ENCODE assay signal across 14 cellular contexts in the genomic region with DNA sequence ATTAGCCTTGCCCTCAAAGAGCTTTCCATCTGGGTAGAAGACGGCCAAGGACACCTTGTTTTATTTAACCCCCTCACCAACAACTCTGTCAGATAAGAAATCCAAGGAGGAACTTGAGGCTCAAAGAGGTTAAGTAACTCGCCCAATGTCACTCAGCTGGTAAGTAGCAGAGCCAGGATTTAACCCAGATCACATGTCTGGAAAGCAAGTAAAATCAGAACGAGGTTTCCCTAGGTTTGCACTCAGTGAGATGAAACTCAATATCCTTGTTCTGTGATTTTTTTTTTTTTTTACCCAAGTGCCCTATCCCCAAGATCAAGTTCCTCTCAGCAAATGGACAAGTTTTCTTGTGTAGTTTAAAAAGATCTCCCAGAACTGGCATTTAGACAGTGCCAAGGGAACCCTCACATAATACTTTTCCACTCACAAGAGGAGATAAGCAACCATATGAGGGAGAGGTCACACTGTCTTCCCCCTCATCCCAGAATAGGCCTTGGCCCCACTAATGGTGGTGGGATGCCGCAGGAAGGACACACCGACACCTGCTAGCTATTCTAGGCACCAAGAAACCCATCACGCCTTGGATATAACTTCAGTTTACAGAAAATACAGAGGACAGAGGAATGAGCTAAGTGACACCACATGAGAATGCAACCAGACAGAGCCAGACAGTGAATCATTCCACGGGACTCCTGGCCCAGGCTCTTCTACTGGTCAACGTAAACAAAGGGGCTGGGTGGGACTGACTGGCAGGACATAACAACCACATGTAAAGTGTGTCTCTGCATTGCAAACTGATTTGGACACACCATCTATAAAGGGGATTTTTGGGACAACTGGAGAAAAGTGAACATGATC. TPM values are rescaled to one million over a fixed set of nuclear protein-coding genes. Genes with fewer than 3 reads are reported as not detected.
DNase-seq lines count a peak whose midpoint lies in the region; FAIRE-seq and TF ChIP-seq lines count a peak whose summit lies in the region.
"Had no signal": no experiment of that assay in that cellular context is flagged by ENCODE, and none has a peak within 500 bp of the region (broad histone marks: within the 10 kb centered on the region; RNA-seq: fewer than 3 reads in every experiment).

No MANE protein-coding gene starts in this region.

- H3K79me2 ChIP-seq in endothelial cell of umbilical vein (ENCODE audit: control insufficient read depth, insufficient read depth, low read length): no peaks in the 10 kb centered on the region

- H3K79me1 ChIP-seq in mesenchymal stem cell (replicated peaks; ENCODE audit: low read length, poor library complexity, severe bottlenecking): peaks cover 4% of the 10 kb centered on the region

- POLR2A ChIA-PET in endothelial cell of umbilical vein (lab: Charles Lee): no interaction called here

- H4K20me1 ChIP-seq in endothelial cell of umbilical vein (replicated peaks; ENCODE audit: control insufficient read depth, extremely low read depth, insufficient read depth, low read length): no peaks in the 10 kb centered on the region

- peak overlapping the region; percentile 37 for H2AK5ac ChIP-seq in mesenchymal stem cell (ENCODE audit: low read length, severe bottlenecking)

- intact Hi-C loops in endothelial cell of umbilical vein (cut with micrococcal nuclease): no loop called here

- no peak overlapping the region for H3K4ac ChIP-seq in mesenchymal stem cell (ENCODE audit: low read depth in 1 of 2, low read length in 2 of 2)

- H3K14ac ChIP-seq in mesenchymal stem cell (ENCODE audit: low read length in 2 of 2): peak overlapping the region in 1 of 2 experiments; percentile 38

- no peaks in the 10 kb centered on the region for H3K9me1 ChIP-seq in endothelial cell of umbilical vein (replicated peaks; ENCODE audit: control insufficient read depth, extremely low read depth, insufficient read depth, low read length)

- H3K36me3 ChIP-seq in endothelial cell of umbilical vein (ENCODE audit: control insufficient read depth in 2 of 2, extremely low read depth in 1 of 2, insufficient read depth in 2 of 2, low read length in 2 of 2) (no peaks in the 10 kb centered on the region), mesenchymal stem cell (ENCODE audit: control insufficient read depth in 1 of 2, insufficient read depth in 2 of 2, low read depth in 1 of 2, low read length in 2 of 2) (peaks cover 0 to 19% of the 10 kb centered on the region in 2 experiments)
- H3K36me3 ChIP-seq: breast epithelium, prostate gland had no signal

- H2BK5ac ChIP-seq in mesenchymal stem cell (ENCODE audit: low read depth, low read length, poor library complexity, severe bottlenecking): no peak overlapping the region

- TF ChIP-seq POLR2A in endothelial cell of umbilical vein (IDR thresholded peaks at IDR 0.05; ENCODE audit: low read depth, low read length): no peak

- H3K4me2 ChIP-seq in endothelial cell of umbilical vein (ENCODE audit: insufficient read depth, low read length) (no peak overlapping the region), mesenchymal stem cell (ENCODE audit: low read length, poor library complexity, severe bottlenecking) (no peak overlapping the region)
- H3K4me2 ChIP-seq: GM23338 had no signal

- dilution Hi-C loops in endothelial cell of umbilical vein (cut with MboI; ENCODE audit: extremely low pct_ligation_motif_present, low sequenced_read_pairs): no loop called here

- H2BK15ac ChIP-seq in mesenchymal stem cell (ENCODE audit: low read depth, poor library complexity, severe bottlenecking): peak overlapping the region; percentile 65

- no peak for TF ChIP-seq CTCF in AG10803 (conservative IDR thresholded peaks at IDR 0.05; ENCODE audit: low read length)
- no peak for TF ChIP-seq CTCF in endothelial cell of umbilical vein (IDR thresholded peaks at IDR 0.05; ENCODE audit: extremely low read depth in 1 of 2, insufficient read depth in 1 of 2, low read depth in 1 of 2, low read length in 2 of 2)

- no TSS peak for BruUV-seq in endothelial cell of umbilical vein (replicated peaks; lab: Mats Ljungman, UMichigan)

- H2AFZ ChIP-seq in endothelial cell of umbilical vein (ENCODE audit: low read depth, low read length) (no peak overlapping the region), mesenchymal stem cell (ENCODE audit: low read depth, low read length) (no peak overlapping the region)
- H2AFZ ChIP-seq: GM23338 had no signal

- H3K23ac ChIP-seq in mesenchymal stem cell (ENCODE audit: low read length in 2 of 2): no peak overlapping the region

- peak; percentile 50 for DNase-seq in AG10803 (ENCODE audit: low read depth)
- peak; percentile 29 for DNase-seq in MV-4-11 (lab: John Stamatoyannopoulos, UW)
- no peak for DNase-seq in endothelial cell of umbilical vein (ENCODE audit: low read depth, low spot score)
- peak; percentile 89 for DNase-seq in mesenchymal stem cell
- DNase-seq in anterior cingulate cortex (lab: John Stamatoyannopoulos, UW): no peak
- no peak for DNase-seq in activated CD4-positive, alpha-beta T cell treated with anti-CD3 and anti-CD28 coated beads, Interleukin-2, amount 50 U/mL, for 4 hours
- no peak for DNase-seq in NCI-H748 treated with DMSO at 0.1 percent for 48 hours (lab: John Stamatoyannopoulos, UW)
- DNase-seq in dedifferentiated amniotic fluid mesenchymal stem cell (ENCODE audit: extremely low spot score): no peak
- DNase-seq: activated CD4-positive, alpha-beta T cell treated with anti-CD3 and anti-CD28 coated beads for 48 hours; DND-41 had no signal

- CTCF ChIA-PET in endothelial cell of umbilical vein (lab: Charles Lee): interaction anchor here (1.0 to 1.5 kb wide), 2 partner anchors 36 to 77 kb away, joined by 3 to 5 read pairs; no protein-coding TSS in a partner anchor

- no peak overlapping the region for H3K9ac ChIP-seq in endothelial cell of umbilical vein (replicated peaks; ENCODE audit: extremely low read depth, insufficient read depth, low read length)
- no peak overlapping the region for H3K9ac ChIP-seq in mesenchymal stem cell (ENCODE audit: low read length)

- H3K27ac ChIP-seq in endothelial cell of umbilical vein (ENCODE audit: insufficient read depth, low read depth, low read length) (no peak overlapping the region), mesenchymal stem cell (ENCODE audit: low read length, poor library complexity, severe bottlenecking) (no peak overlapping the region)
- H3K27ac ChIP-seq: breast epithelium, epithelial cell of prostate, prostate gland had no signal

- no peak overlapping the region for H2BK12ac ChIP-seq in mesenchymal stem cell (ENCODE audit: low read length in 2 of 2)

- H3K18ac ChIP-seq in mesenchymal stem cell (ENCODE audit: low read depth in 1 of 2, low read length in 2 of 2): no peak overlapping the region

- H4K91ac ChIP-seq in mesenchymal stem cell (ENCODE audit: low read length): no peak overlapping the region

- no peaks in the 10 kb centered on the region for H3K4me1 ChIP-seq in endothelial cell of umbilical vein (ENCODE audit: control insufficient read depth, extremely low read depth, insufficient read depth, low read length)
- peaks cover 22% of the 10 kb centered on the region for H3K4me1 ChIP-seq in mesenchymal stem cell (ENCODE audit: control insufficient read depth, insufficient read depth, low read depth, low read length)
- H3K4me1 ChIP-seq: breast epithelium, prostate gland had no signal

- no peak overlapping the region for H3K4me3 ChIP-seq in AG10803 (ENCODE audit: low read length)
- H3K4me3 ChIP-seq in endothelial cell of umbilical vein (replicated peaks in 1 of 3; ENCODE audit: insufficient read depth in 1 of 3, low read depth in 1 of 3, low read length in 3 of 3): no peak overlapping the region
- H3K4me3 ChIP-seq in mesenchymal stem cell (ENCODE audit: insufficient read depth in 1 of 2, low read depth in 1 of 2, low read length in 2 of 2): no peak overlapping the region
- H3K4me3 ChIP-seq: breast epithelium, GM23338, prostate gland had no signal

- H4K8ac ChIP-seq in mesenchymal stem cell (ENCODE audit: low read length): no peak overlapping the region

- H3K9me3 ChIP-seq in endothelial cell of umbilical vein (replicated peaks; ENCODE audit: control insufficient read depth, insufficient read depth, low read length): no peaks in the 10 kb centered on the region
- no peaks in the 10 kb centered on the region for H3K9me3 ChIP-seq in mesenchymal stem cell (ENCODE audit: control insufficient read depth, low read length)
- H3K9me3 ChIP-seq: breast epithelium, prostate gland had no signal

- H2BK120ac ChIP-seq in mesenchymal stem cell (ENCODE audit: low read depth, low read length): no peak overlapping the region

- WGBS in mesenchymal stem cell: 73% methylated on average over 8 of the region's 8 CpGs

- H3K27me3 ChIP-seq in endothelial cell of umbilical vein (ENCODE audit: control insufficient read depth in 2 of 2, insufficient read depth in 2 of 2, low read length in 2 of 2) (no peaks in the 10 kb centered on the region), mesenchymal stem cell (ENCODE audit: control insufficient read depth in 1 of 2, insufficient read depth in 1 of 2, low read length in 2 of 2) (no peaks in the 10 kb centered on the region)
- H3K27me3 ChIP-seq: breast epithelium had no signal

- peak; percentile 8 for FAIRE-seq in endothelial cell of umbilical vein (lab: Jason Lieb, UNC)

RNA-seq across cellular contexts. Expression of gene ARAP1, which starts 8.6 kb away (rescaled TPM):
- total RNA-seq in endothelial cell of umbilical vein: 66.2 and 78.3 TPM in 2 replicates
- polyA plus RNA-seq in endothelial cell of umbilical vein: 35.8 and 36.8 TPM in 2 replicates
- polyA plus RNA-seq in endothelial cell of umbilical vein (2011; cell fraction: cytosol; rRNA removed): 37.5 and 54.2 TPM in 2 replicates
- polyA plus RNA-seq in endothelial cell of umbilical vein (2011; cell fraction: nucleus; rRNA removed): 106 and 123 TPM in 2 replicates
- polyA plus RNA-seq in endothelial cell of umbilical vein (2012): 54.5 and 56.0 TPM in 2 replicates
- polyA minus RNA-seq in endothelial cell of umbilical vein: 67.3 and 74.8 TPM in 2 replicates
- 22.0 TPM for polyA minus RNA-seq in endothelial cell of umbilical vein (2011; cell fraction: cytosol; rRNA and poly(A)+ RNA removed)
- 61.9 and 69.4 TPM in 2 replicates for polyA minus RNA-seq in endothelial cell of umbilical vein (2011; cell fraction: nucleus; rRNA and poly(A)+ RNA removed)
- polyA plus RNA-seq in mesenchymal stem cell (2013, experiment 1 of 2): 26.6 TPM
- polyA plus RNA-seq in mesenchymal stem cell (2013, experiment 2 of 2): 23.6 TPM

RNA-seq across cellular contexts. Expression of gene STARD10, which starts 33.1 kb away (rescaled TPM):
- 14.4 and 16.1 TPM in 2 replicates for total RNA-seq in endothelial cell of umbilical vein
- polyA plus RNA-seq in endothelial cell of umbilical vein: 22.5 and 23.2 TPM in 2 replicates
- polyA plus RNA-seq in endothelial cell of umbilical vein (2011; cell fraction: cytosol; rRNA removed): 21.4 and 23.1 TPM in 2 replicates
- 10.3 and 14.7 TPM in 2 replicates for polyA plus RNA-seq in endothelial cell of umbilical vein (2011; cell fraction: nucleus; rRNA removed)
- 14.6 and 26.1 TPM in 2 replicates for polyA plus RNA-seq in endothelial cell of umbilical vein (2012)
- 16.3 and 24.0 TPM in 2 replicates for polyA minus RNA-seq in endothelial cell of umbilical vein
- 4.6 TPM for polyA minus RNA-seq in endothelial cell of umbilical vein (2011; cell fraction: cytosol; rRNA and poly(A)+ RNA removed)
- polyA minus RNA-seq in endothelial cell of umbilical vein (2011; cell fraction: nucleus; rRNA and poly(A)+ RNA removed): 2.8 and 2.9 TPM in 2 replicates
- 16.5 TPM for polyA plus RNA-seq in mesenchymal stem cell (2013, experiment 1 of 2)
- 13.7 TPM for polyA plus RNA-seq in mesenchymal stem cell (2013, experiment 2 of 2)

RNA-seq across cellular contexts. Expression of gene ATG16L2, which starts 53.4 kb away (rescaled TPM):
- 24.7 and 26.5 TPM in 2 replicates for total RNA-seq in endothelial cell of umbilical vein
- polyA plus RNA-seq in endothelial cell of umbilical vein: 30.5 TPM in 2 replicates
- polyA plus RNA-seq in endothelial cell of umbilical vein (2011; cell fraction: cytosol; rRNA removed): 6.3 and 10.5 TPM in 2 replicates
- 210 and 272 TPM in 2 replicates for polyA plus RNA-seq in endothelial cell of umbilical vein (2011; cell fraction: nucleus; rRNA removed)
- 13.6 and 19.3 TPM in 2 replicates for polyA plus RNA-seq in endothelial cell of umbilical vein (2012)
- 29.0 and 38.9 TPM in 2 replicates for polyA minus RNA-seq in endothelial cell of umbilical vein
- polyA minus RNA-seq in endothelial cell of umbilical vein (2011; cell fraction: cytosol; rRNA and poly(A)+ RNA removed): 3.0 TPM
- polyA minus RNA-seq in endothelial cell of umbilical vein (2011; cell fraction: nucleus; rRNA and poly(A)+ RNA removed): 43.4 and 44.2 TPM in 2 replicates
- polyA plus RNA-seq in mesenchymal stem cell (2013, experiment 1 of 2): 12.0 TPM
- 10.4 TPM for polyA plus RNA-seq in mesenchymal stem cell (2013, experiment 2 of 2)

Comparison
In these comparisons a context has a peak if more than half of its experiments do, and no peak if none do; other contexts are left out.
1. DNase-seq: peak in AG10803 (single experiment), MV-4-11 (single experiment) and mesenchymal stem cell (single experiment); none in endothelial cell of umbilical vein (single experiment), anterior cingulate cortex (0 of 58), activated CD4-positive, alpha-beta T cell treated with anti-CD3 and anti-CD28 coated beads, Interleukin-2, amount 50 U/mL, for 4 hours (0 of 2), NCI-H748 treated with DMSO at 0.1 percent for 48 hours (single experiment) and dedifferentiated amniotic fluid mesenchymal stem cell (single experiment).